22 cellular contexts compared by ENCODE assay signal in the genomic region with DNA sequence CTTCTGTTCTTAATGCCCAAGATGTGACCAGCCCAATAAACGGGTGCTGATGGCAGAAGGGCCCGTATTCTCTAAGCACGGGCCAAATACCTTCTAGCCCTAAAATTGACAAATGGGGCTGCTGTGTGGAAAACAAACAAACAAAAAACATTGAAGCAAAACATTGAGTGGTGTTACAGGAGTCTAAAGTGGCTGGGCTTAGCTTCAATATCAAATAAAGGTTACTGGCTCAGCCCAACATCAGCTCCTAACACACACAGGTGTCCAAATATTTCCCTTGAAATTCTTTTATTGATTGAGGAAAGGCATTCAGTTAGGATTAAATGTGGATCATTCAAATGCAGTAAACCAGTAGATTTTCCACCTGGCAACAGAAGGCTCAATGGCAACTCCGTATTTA. TPM values are rescaled to one million over a fixed set of nuclear protein-coding genes. Genes with fewer than 3 reads are reported as not detected.
"Had no signal": no experiment of that assay in that cellular context is flagged by ENCODE, and none has a peak within 500 bp of the region (broad histone marks: within the 10 kb centered on the region; RNA-seq: fewer than 3 reads in every experiment).

No MANE protein-coding gene starts in this region.

- H3K27me3 Mint-ChIP-seq: activated CD8-positive, alpha-beta memory T cell treated with anti-CD3 and anti-CD28 coated beads, Interleukin-2, amount 10 ng/mL, durations not matched to agents 7 days and 5 days; activated naive CD4-positive, alpha-beta T cell treated with anti-CD3 and anti-CD28 coated beads, Interleukin-2, amount 50 U/mL, for 24 hours; activated T-cell treated with anti-CD3 and anti-CD28 coated beads, Interleukin-2, amount 50 U/mL, for 24 hours; T-helper 17 cell had no signal

- H3K4me3 ChIP-seq: coronary artery had no signal

- H3K36me3 Mint-ChIP-seq: activated naive CD4-positive, alpha-beta T cell treated with anti-CD3 and anti-CD28 coated beads, Interleukin-2, amount 50 U/mL, for 24 hours; WTC11 had no signal

- H3K27ac ChIP-seq: coronary artery had no signal

- DNase-seq: activated CD4-positive, alpha-beta T cell treated with anti-CD3 and anti-CD28 coated beads for 48 hours; activated CD4-positive, alpha-beta T cell treated with anti-CD3 and anti-CD28 coated beads, Interleukin-2, amount 50 U/mL, for 4 hours; activated CD4-positive, CD25-positive, alpha-beta regulatory T cell treated with anti-CD3 and anti-CD28 coated beads, Interleukin-2, amount 50 U/mL, for 72 hours; activated CD8-positive, alpha-beta memory T cell treated with anti-CD3 and anti-CD28 coated beads, Interleukin-2, amount 10 ng/mL, durations not matched to agents 7 days and 5 days; activated effector memory CD4-positive, alpha-beta T cell treated with Interleukin-2 at 50 U/mL for 16 hours; activated naive CD4-positive, alpha-beta T cell; activated T-cell treated with anti-CD3 and anti-CD28 coated beads, Interleukin-2, amount 50 U/mL, for 24 hours; aorta; central memory CD4-positive, alpha-beta T cell; MM.1S; NCI-H1694; NCI-H2081; NCI-H510A; NCI-H526 treated with DMSO at 0.1 percent for 48 hours; SIG-M5; T-helper 17 cell; T-helper 9 cell had no signal

- H3K4me3 Mint-ChIP-seq: activated CD8-positive, alpha-beta memory T cell treated with anti-CD3 and anti-CD28 coated beads, Interleukin-2, amount 10 ng/mL, durations not matched to agents 7 days and 5 days; activated naive CD4-positive, alpha-beta T cell treated with anti-CD3 and anti-CD28 coated beads, Interleukin-2, amount 50 U/mL, for 24 hours; activated T-cell treated with anti-CD3 and anti-CD28 coated beads, Interleukin-2, amount 50 U/mL, for 24 hours; activated T-helper 1 cell treated with anti-CD3 and anti-CD28 coated beads, Interleukin-12 subunit alpha, Interleukin-12 subunit beta, Interleukin-2, Interleukin-4 antibody, amounts not matched to agents 30 ng/mL and 10 ng/mL and 1 ng/mL, durations not matched to agents 14 hours and 24 hours and 36 hours; T-helper 17 cell; WTC11 had no signal

- H3K9me3 Mint-ChIP-seq: activated T-cell treated with anti-CD3 and anti-CD28 coated beads, Interleukin-2, amount 50 U/mL, for 24 hours; WTC11 had no signal

- H3K27ac Mint-ChIP-seq: activated CD8-positive, alpha-beta memory T cell treated with anti-CD3 and anti-CD28 coated beads, Interleukin-2, amount 10 ng/mL, durations not matched to agents 7 days and 5 days; activated naive CD4-positive, alpha-beta T cell treated with anti-CD3 and anti-CD28 coated beads, Interleukin-2, amount 50 U/mL, for 24 hours; activated T-cell treated with anti-CD3 and anti-CD28 coated beads, Interleukin-2, amount 50 U/mL, for 24 hours; activated T-helper 1 cell treated with anti-CD3 and anti-CD28 coated beads, Interleukin-12 subunit alpha, Interleukin-12 subunit beta, Interleukin-2, Interleukin-4 antibody, amounts not matched to agents 30 ng/mL and 10 ng/mL and 1 ng/mL, durations not matched to agents 14 hours and 24 hours and 36 hours; T-helper 17 cell; WTC11 had no signal

RNA-seq across cellular contexts. Expression of gene CD101, which starts 45.2 kb away (rescaled TPM):
- total RNA-seq: OCI-LY7 had no signal
